8 cellular contexts compared by ENCODE assay signal in genomic region chrX:109732780-109733657, GRCh38. TPM values are rescaled to one million over a fixed set of nuclear protein-coding genes. Genes with fewer than 3 reads are reported as not detected.
DNase-seq lines count a peak whose midpoint lies in the region; ATAC-seq and TF ChIP-seq lines count a peak whose summit lies in the region.

ACSL4 (minus strand) TSS chrX:109733257; CDS start chrX:109683363, 49,894 bp downstream.

- peak within 1 kb of the TSS; percentile 94 for H3K4me3 Mint-ChIP-seq in activated CD4-positive, alpha-beta T cell treated with anti-CD3 and anti-CD28 coated beads, Interleukin-2, amount 10 ng/mL, durations not matched to agents 7 days and 5 days

- CTCF ChIA-PET in activated CD4-positive, alpha-beta T cell treated with anti-CD3 and anti-CD28 coated beads, Interleukin-2, amount 10 ng/mL, durations not matched to agents 7 days and 5 days (lab: Charles Lee), result interaction anchor here (0.6 to 1.7 kb wide), 4 partner anchors 13 to 67 kb away, joined by 3 to 4 read pairs (median 4); no protein-coding TSS in a partner anchor

- peak within 1 kb of the TSS; percentile 96 for H3K27ac Mint-ChIP-seq in activated CD4-positive, alpha-beta T cell treated with anti-CD3 and anti-CD28 coated beads, Interleukin-2, amount 10 ng/mL, durations not matched to agents 7 days and 5 days

- peaks cover 32% of the 10 kb centered on the region for H3K4me1 Mint-ChIP-seq in activated CD4-positive, alpha-beta T cell treated with anti-CD3 and anti-CD28 coated beads, Interleukin-2, amount 10 ng/mL, durations not matched to agents 7 days and 5 days

- ATAC-seq in HG03439 (IDR thresholded peaks at IDR 0.05; ENCODE audit: unreplicated experiment), result peak; percentile 71

- H3K9me3 Mint-ChIP-seq in activated CD4-positive, alpha-beta T cell treated with anti-CD3 and anti-CD28 coated beads, Interleukin-2, amount 10 ng/mL, durations not matched to agents 7 days and 5 days, result no peaks in the 10 kb centered on the region

- TF ChIP-seq POLR2A in GM19193 (IDR thresholded peaks at IDR 0.05; ENCODE audit: extremely low read depth, insufficient read depth, insufficient read length), result peak; percentile 82

- H3K27ac ChIP-seq in coronary artery, result peak within 1 kb of the TSS; percentile 84 to 88

- H3K27me3 Mint-ChIP-seq in activated CD4-positive, alpha-beta T cell treated with anti-CD3 and anti-CD28 coated beads, Interleukin-2, amount 10 ng/mL, durations not matched to agents 7 days and 5 days, result no peaks in the 10 kb centered on the region

- peaks cover 11% of the 10 kb centered on the region for H3K36me3 Mint-ChIP-seq in activated CD4-positive, alpha-beta T cell treated with anti-CD3 and anti-CD28 coated beads, Interleukin-2, amount 10 ng/mL, durations not matched to agents 7 days and 5 days (ENCODE audit: low read depth)

- POLR2A ChIA-PET in activated CD4-positive, alpha-beta T cell treated with anti-CD3 and anti-CD28 coated beads, Interleukin-2, amount 10 ng/mL, durations not matched to agents 7 days and 5 days (lab: Charles Lee), result interaction anchor here (0.8 kb wide), 1 partner anchor 21 kb away, joined by 3 read pairs; no protein-coding TSS in a partner anchor

- H3K4me3 ChIP-seq in coronary artery, result peak within 1 kb of the TSS; percentile 78

- DNase-seq in AG20443 (ENCODE audit: low spot score) (peak; percentile 91), NCI-H69 (lab: John Stamatoyannopoulos, UW) (peak; percentile 94), coronary artery (ENCODE audit: low spot score) (peak; percentile 86), left kidney (ENCODE audit: low read depth, low spot score) (peak; percentile 94)
- peak; percentile 86 for DNase-seq in activated CD4-positive, alpha-beta T cell treated with anti-CD3 and anti-CD28 coated beads, Interleukin-2, amount 10 ng/mL, durations not matched to agents 7 days and 5 days
- DNase-seq in stimulated activated CD4-positive, alpha-beta T cell treated with anti-CD3 and anti-CD28 coated beads, Interleukin-1b, Interleukin-23, amount 100 ng/mL, for 48 hours, result peak; percentile 77

- TF ChIP-seq CTCF in coronary artery (IDR thresholded peaks at IDR 0.05), result no peak

RNA-seq across cellular contexts. Expression of gene ACSL4, which starts in this region (rescaled TPM):
- total RNA-seq in activated CD4-positive, alpha-beta T cell treated with anti-CD3 and anti-CD28 coated beads, Interleukin-2, amount 10 ng/mL, durations not matched to agents 7 days and 5 days, result 10 to 100 TPM; 34.5 to 40.4 TPM

Comparison
In these comparisons a context has a peak if more than half of its experiments do, and no peak if none do; other contexts are left out.
1. Peak in every context shown above with its lines: DNase-seq, ATAC-seq, H3K4me3 ChIP-seq and H3K27ac ChIP-seq.